Comparison of ENCODE assay signal across 2 cellular contexts in the genomic region with DNA sequence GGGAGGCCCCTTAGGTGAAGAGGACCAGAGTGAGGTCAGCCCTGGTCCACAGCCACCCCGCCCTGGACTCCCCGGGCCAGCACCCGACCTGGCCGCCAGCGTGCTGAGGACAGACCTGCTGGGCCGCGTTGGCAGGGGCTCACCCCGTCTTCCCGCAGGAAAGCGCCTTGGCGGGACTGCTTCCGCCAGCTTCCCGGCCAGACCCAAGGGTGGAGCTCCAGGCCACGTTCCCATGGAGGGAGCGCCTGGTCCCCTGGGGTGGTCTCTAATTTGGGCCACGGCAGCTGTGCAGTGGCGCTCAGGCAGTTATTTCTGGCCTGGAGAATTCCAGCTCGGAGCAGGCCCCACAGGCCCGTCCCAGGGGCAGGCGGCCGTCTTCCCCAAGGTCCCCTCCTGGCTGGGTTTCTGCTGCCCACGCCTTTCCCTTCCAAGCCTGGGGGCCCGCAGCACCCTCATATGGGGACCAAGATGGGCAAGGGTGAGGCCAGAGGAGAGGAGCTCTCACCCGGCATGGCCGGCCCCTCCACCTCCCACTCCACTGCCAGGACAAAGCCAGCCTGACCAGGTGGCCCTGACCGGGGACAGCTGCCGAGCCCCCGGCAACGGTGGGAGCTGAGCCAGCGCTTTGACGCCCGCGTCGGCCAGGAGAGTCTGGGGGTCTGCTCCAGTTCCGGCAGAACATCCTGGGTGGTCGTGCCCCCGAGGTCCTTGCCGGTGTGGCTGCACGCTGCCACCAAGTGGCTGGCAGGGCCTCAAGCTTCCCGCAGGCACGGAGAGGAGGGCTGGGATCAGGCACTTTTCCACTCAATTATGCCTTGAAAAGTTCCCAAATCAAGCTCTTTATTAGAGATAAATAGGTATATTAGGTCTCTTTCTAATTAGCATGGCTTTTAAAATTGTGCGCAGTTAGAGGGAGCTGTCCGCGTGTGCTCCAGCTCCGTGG.
TF ChIP-seq lines count a peak whose summit lies in the region.

No MANE protein-coding gene starts in this region.

TF ChIP-seq in SK-N-SH, 30 proteins besides CTCF, POLR2A, EP300 and RAD21:
- TF ChIP-seq POLR2AphosphoS5 (IDR thresholded peaks at IDR 0.05; ENCODE audit: low read depth, low read length) (no peak), MXI1 (IDR thresholded peaks at IDR 0.05; ENCODE audit: low read depth, low read length) (no peak), FOSL2 (IDR thresholded peaks at IDR 0.05; ENCODE audit: borderline replicate concordance, low read depth) (no peak)

TF ChIP-seq in SK-N-SH treated with all-trans-retinoic acid at 6 μM for 48 hours, 23 proteins besides CTCF, POLR2A, EP300 and RAD21:
- no peak for TF ChIP-seq ZFP30 (CRISPR knock-in tag; IDR thresholded peaks at IDR 0.05)
- no peak for TF ChIP-seq ZC3H10 (CRISPR knock-in tag; IDR thresholded peaks at IDR 0.05)
